14 cellular contexts compared by ENCODE assay signal in the genomic region with DNA sequence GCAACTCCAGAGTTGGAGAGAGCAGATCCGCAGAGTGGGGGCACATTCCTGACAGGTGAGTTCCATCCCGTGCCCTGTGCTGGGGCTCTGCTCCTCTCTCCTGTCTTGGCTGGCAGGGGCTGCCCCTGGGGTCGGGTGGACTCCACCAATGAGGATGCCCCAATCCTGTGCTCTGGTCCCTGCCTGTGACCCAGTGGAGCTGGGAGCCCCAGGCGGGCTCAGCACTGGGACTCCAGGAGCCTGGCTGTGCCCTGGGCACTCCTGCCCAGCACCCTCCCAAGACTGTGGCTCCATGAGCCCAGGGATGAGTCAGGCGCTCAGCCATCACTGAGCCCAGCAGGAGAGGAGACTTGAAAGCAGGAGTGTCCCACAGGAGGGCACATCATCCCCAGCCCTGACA. TPM values are rescaled to one million over a fixed set of nuclear protein-coding genes. Genes with fewer than 3 reads are reported as not detected.
DNase-seq lines count a peak whose midpoint lies in the region; ATAC-seq, FAIRE-seq and TF ChIP-seq lines count a peak whose summit lies in the region.
"Had no signal": no experiment of that assay in that cellular context is flagged by ENCODE, and none has a peak within 500 bp of the region (broad histone marks: within the 10 kb centered on the region; RNA-seq: fewer than 3 reads in every experiment).

No MANE protein-coding gene starts in this region.

- intact Hi-C loops in mucosa of descending colon (cut with DNase I, micrococcal nuclease): no loop called here

- peak overlapping the region; percentile 43 for H3K27ac Mint-ChIP-seq in activated CD8-positive, alpha-beta T cell treated with anti-CD3 and anti-CD28 coated beads, Interleukin-2, amount 10 ng/mL, durations not matched to agents 7 days and 5 days

- no peak for TF ChIP-seq POLR2A in A549 (IDR thresholded peaks at IDR 0.05; ENCODE audit: low read length)

- H3K4me3 Mint-ChIP-seq in activated CD8-positive, alpha-beta T cell treated with anti-CD3 and anti-CD28 coated beads, Interleukin-2, amount 10 ng/mL, durations not matched to agents 7 days and 5 days: no peak overlapping the region

- DNase-seq in A549 (ENCODE audit: low read depth in 1 of 2, low spot score in 1 of 2) (no peak), ELR (ENCODE audit: low read depth) (peak; percentile 49), mucosa of descending colon (no peak), NCI-H510A treated with DMSO at 0.1 percent for 48 hours (lab: John Stamatoyannopoulos, UW) (no peak), hypothalamus (lab: John Stamatoyannopoulos, UW) (no peak), NCI-H774 (lab: John Stamatoyannopoulos, UW) (no peak), NCI-H82 (lab: John Stamatoyannopoulos, UW) (no peak)
- DNase-seq in activated CD8-positive, alpha-beta T cell treated with anti-CD3 and anti-CD28 coated beads, Interleukin-2, amount 10 ng/mL, durations not matched to agents 7 days and 5 days: no peak
- DNase-seq: NCI-H1930, NCI-H526, SHP77 treated with DMSO at 0.1 percent for 48 hours had no signal

- H3K4me1 ChIP-seq in A549 (peaks cover 43% of the 10 kb centered on the region), mucosa of descending colon (ENCODE audit: low read depth) (peaks cover 5% of the 10 kb centered on the region)

- H3K4me3 ChIP-seq in A549: no peak overlapping the region
- no peak overlapping the region for H3K4me3 ChIP-seq in mucosa of descending colon
- H3K4me3 ChIP-seq: coronary artery, K562 had no signal

- H3K4me2 ChIP-seq in A549: peak overlapping the region; percentile 37

- no peak for FAIRE-seq in A549 (lab: Jason Lieb, UNC)
- FAIRE-seq: GM12892, K562 had no signal

- no peak for TF ChIP-seq RAD21 in A549 (conservative IDR thresholded peaks at IDR 0.05 in 1 of 2, IDR thresholded peaks at IDR 0.05 in 1 of 2)

- H3K27ac ChIP-seq in A549: peak overlapping the region; percentile 45 to 74; a peak in 5 of 6 replicates
- H3K27ac ChIP-seq: coronary artery had no signal

- peaks cover 64% of the 10 kb centered on the region for H3K36me3 Mint-ChIP-seq in activated CD8-positive, alpha-beta T cell treated with anti-CD3 and anti-CD28 coated beads, Interleukin-2, amount 10 ng/mL, durations not matched to agents 7 days and 5 days (ENCODE audit: low read depth)

- ATAC-seq in A549 (peak; percentile 62 to 68; a peak in 4 of 6 replicates), mucosa of descending colon (peak; percentile 11)
- no peak for ATAC-seq in activated CD8-positive, alpha-beta T cell treated with anti-CD3 and anti-CD28 coated beads, Interleukin-2, amount 10 ng/mL, durations not matched to agents 7 days and 5 days
- ATAC-seq: K562 had no signal

- WGBS in A549 (ENCODE audit: missing lambda C conversion rate): no CpG with 5 or more reads among the region's 5 CpGs

- TF ChIP-seq EP300 in A549 (IDR thresholded peaks at IDR 0.05): no peak

- H3K9me3 Mint-ChIP-seq in activated CD8-positive, alpha-beta T cell treated with anti-CD3 and anti-CD28 coated beads, Interleukin-2, amount 10 ng/mL, durations not matched to agents 7 days and 5 days (ENCODE audit: insufficient read depth): no peaks in the 10 kb centered on the region

- CTCF ChIA-PET in A549 (lab: Yijun Ruan, JAX): interaction anchor here (1.0 to 1.5 kb wide), 2 partner anchors 10 to 133 kb away, joined by 4 to 5 read pairs; no protein-coding TSS in a partner anchor
- CTCF ChIA-PET in activated CD8-positive, alpha-beta T cell treated with anti-CD3 and anti-CD28 coated beads, Interleukin-2, amount 10 ng/mL, durations not matched to agents 7 days and 5 days (lab: Charles Lee): interaction anchor here (1.2 to 1.9 kb wide), 2 partner anchors 10 to 12 kb away, joined by 3 to 6 read pairs; no protein-coding TSS in a partner anchor

- POLR2A ChIA-PET in A549 (lab: Yijun Ruan, JAX): no interaction called here
- POLR2A ChIA-PET in activated CD8-positive, alpha-beta T cell treated with anti-CD3 and anti-CD28 coated beads, Interleukin-2, amount 10 ng/mL, durations not matched to agents 7 days and 5 days (lab: Charles Lee): interaction anchor here (1.3 kb wide), 1 partner anchor 9 kb away, joined by 6 read pairs; no protein-coding TSS in a partner anchor

- H3K9me3 ChIP-seq in A549: no peaks in the 10 kb centered on the region
- no peaks in the 10 kb centered on the region for H3K9me3 ChIP-seq in mucosa of descending colon

- peaks cover 82% of the 10 kb centered on the region for H3K4me1 Mint-ChIP-seq in activated CD8-positive, alpha-beta T cell treated with anti-CD3 and anti-CD28 coated beads, Interleukin-2, amount 10 ng/mL, durations not matched to agents 7 days and 5 days (ENCODE audit: low read depth)

- no peaks in the 10 kb centered on the region for H3K36me3 ChIP-seq in mucosa of descending colon (ENCODE audit: low read depth)

- no peaks in the 10 kb centered on the region for H3K27me3 Mint-ChIP-seq in activated CD8-positive, alpha-beta T cell treated with anti-CD3 and anti-CD28 coated beads, Interleukin-2, amount 10 ng/mL, durations not matched to agents 7 days and 5 days (ENCODE audit: low read depth)

- no peak for TF ChIP-seq CTCF in A549 (IDR thresholded peaks at IDR 0.05)
- no peak for TF ChIP-seq CTCF in mucosa of descending colon (IDR thresholded peaks at IDR 0.05)

TF ChIP-seq in A549, 52 proteins besides CTCF, POLR2A, EP300 and RAD21:
- TF ChIP-seq PHF8 (IDR thresholded peaks at IDR 0.05; ENCODE audit: borderline replicate concordance, low read depth) (no peak), EHF (CRISPR knock-in tag; IDR thresholded peaks at IDR 0.05) (no peak), RFX5 (IDR thresholded peaks at IDR 0.05) (no peak), ZNF302 (CRISPR knock-in tag; IDR thresholded peaks at IDR 0.05) (no peak), CEBPB (IDR thresholded peaks at IDR 0.05) (no peak), HOXB13 (CRISPR knock-in tag; IDR thresholded peaks at IDR 0.05; ENCODE audit: low read depth) (no peak)

RNA-seq across cellular contexts. Expression of gene MBP, which starts 53.9 kb away (rescaled TPM):
- polyA plus RNA-seq in A549 (2011; rRNA removed) (28.6 and 33.1 TPM in 2 replicates), A549 (2017; fragmentation: RNase III; extraction: RNeasy Plus Mini Kit Qiagen cat#74134 plus additional on column Dnase treatment) (8.5 to 9.0 TPM (median 8.6 TPM) in 3 replicates)
- 7.0 and 7.3 TPM in 2 replicates for polyA plus RNA-seq in A549 (2012; cell fraction: cytosol; rRNA removed)
- 8.4 and 9.6 TPM in 2 replicates for polyA plus RNA-seq in A549 (2012; cell fraction: nucleus; rRNA removed)
- 31.0 and 39.2 TPM in 2 replicates for polyA minus RNA-seq in A549 (2011; rRNA and poly(A)+ RNA removed)
- total RNA-seq in activated CD8-positive, alpha-beta T cell treated with anti-CD3 and anti-CD28 coated beads, Interleukin-2, amount 10 ng/mL, durations not matched to agents 7 days and 5 days: 10 to 100 TPM; 86.5 to 87.0 TPM
- 10 to 100 TPM; 37.9 to 48.5 (median 47.4) TPM for total RNA-seq in mucosa of descending colon
- polyA plus RNA-seq: K562 had no signal
